1 cellular context compared by ENCODE assay signal in genomic region chrX:136880003-136880451, GRCh38.
TF ChIP-seq lines count a peak whose summit lies in the region.

No MANE protein-coding gene starts in this region.

TF ChIP-seq in SK-N-SH treated with all-trans-retinoic acid at 6 μM for 48 hours, 23 proteins besides CTCF, POLR2A, EP300 and RAD21 (continued from another document):
- TF ChIP-seq TSHZ2 (CRISPR knock-in tag; IDR thresholded peaks at IDR 0.05) (no peak), ZFP30 (CRISPR knock-in tag; IDR thresholded peaks at IDR 0.05) (no peak)
